8 cellular contexts compared by ENCODE assay signal in the genomic region with DNA sequence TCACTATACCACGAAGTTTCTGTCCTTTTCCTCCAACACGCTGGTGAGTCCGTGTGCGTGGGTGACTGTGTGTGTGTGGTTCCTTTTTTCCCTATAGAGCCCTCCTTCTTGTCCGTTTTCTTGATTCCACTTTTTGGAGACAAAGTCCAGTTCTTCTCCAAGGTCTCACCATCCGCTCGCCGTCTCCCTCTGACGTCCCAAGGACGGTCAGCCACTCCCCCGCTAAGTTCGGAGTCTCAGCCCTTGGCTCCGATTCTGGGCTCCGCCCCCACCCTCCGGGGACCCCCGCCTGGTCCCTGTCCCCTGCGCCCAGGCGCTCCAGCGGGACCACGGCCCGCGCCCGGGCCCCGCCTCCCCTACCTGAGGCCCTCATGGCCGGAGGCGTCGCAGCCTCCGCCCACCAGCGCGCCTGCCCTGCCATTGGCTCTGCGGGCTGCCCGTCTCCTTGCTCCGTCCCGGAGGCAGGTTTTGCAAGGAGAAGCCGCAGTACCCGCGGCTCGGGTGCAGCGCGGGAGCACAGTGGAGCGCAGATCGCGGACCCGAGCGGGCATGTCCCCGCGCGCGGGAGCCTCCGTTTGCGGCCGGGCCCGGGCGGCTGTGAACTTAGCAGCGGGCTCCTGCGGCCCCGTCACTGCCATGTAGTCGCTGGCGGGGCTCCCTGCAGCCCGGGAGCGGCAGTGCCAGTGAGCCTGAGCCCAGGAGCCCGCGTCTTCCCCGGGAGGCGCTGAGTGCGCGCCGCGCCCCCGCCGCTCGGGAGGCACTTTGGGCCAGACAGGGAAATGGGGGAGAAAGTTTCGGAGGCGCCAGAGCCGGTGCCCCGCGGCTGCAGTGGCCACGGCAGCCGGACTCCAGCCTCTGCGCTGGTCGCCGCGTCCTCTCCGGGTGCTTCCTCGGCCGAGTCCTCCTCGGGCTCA. TPM values are rescaled to one million over a fixed set of nuclear protein-coding genes. Genes with fewer than 3 reads are reported as not detected.
DNase-seq lines count a peak whose midpoint lies in the region; ATAC-seq and TF ChIP-seq lines count a peak whose summit lies in the region.

A gene (plus strand): TSS at position 517 of the 914 bp plus-strand sequence. CDS start 263 bp downstream, at position 780.

- intact Hi-C loops in PC-9 (cut with micrococcal nuclease; ENCODE audit: unreplicated experiment): no loop called here

- peak; percentile 98 for ATAC-seq in GM21723 (IDR thresholded peaks at IDR 0.05; ENCODE audit: unreplicated experiment)

- no peaks in the 10 kb centered on the region for H3K9me2 ChIP-seq in PC-9 (ENCODE audit: insufficient read depth)

- peak within 1 kb of the TSS; percentile 44 for H3K4me3 ChIP-seq in Jurkat, Clone E6-1 (ENCODE audit: low read length)
- peak within 1 kb of the TSS; percentile 57 for H3K4me3 ChIP-seq in PC-9

- H3K27ac Mint-ChIP-seq in nephron progenitor cell: no peak within 1 kb of the TSS

- peaks cover 53% of the 10 kb centered on the region for H3K27me3 ChIP-seq in PC-9 (ENCODE audit: insufficient read depth, low read depth)

- no peaks in the 10 kb centered on the region for H3F3A ChIP-seq in PC-9 (ENCODE audit: insufficient read depth, low read depth)

- no peaks in the 10 kb centered on the region for H3K36me3 ChIP-seq in PC-9 (ENCODE audit: low read depth)

- H3K9me3 Mint-ChIP-seq in nephron progenitor cell: no peaks in the 10 kb centered on the region

- no peaks in the 10 kb centered on the region for H4K20me1 ChIP-seq in PC-9 (ENCODE audit: insufficient read depth)

- CTCF ChIA-PET in PC-9 (lab: Charles Lee): no interaction called here

- H3K9me3 ChIP-seq in PC-9 (ENCODE audit: insufficient read depth, low read depth): no peaks in the 10 kb centered on the region

- DNase-seq in DMS53 treated with DMSO at 0.1 percent for 48 hours (lab: John Stamatoyannopoulos, UW; ENCODE audit: unreplicated experiment) (peak; percentile 88), PC-9 (peak; percentile 60 to 78), activated gamma-delta T cell treated with Interleukin-2 at 50 U/mL for 16 hours (peak; percentile 8), foreskin melanocyte (peak; percentile 29), nephron progenitor cell (peak; percentile 96), superior temporal gyrus (ENCODE audit: extremely low spot score) (peak; percentile 72)
- peak; percentile 61 for DNase-seq in Jurkat, Clone E6-1 (ENCODE audit: low read depth, low spot score)

- no peaks in the 10 kb centered on the region for H3K79me2 ChIP-seq in PC-9 (ENCODE audit: low read depth)

- H3K4me1 ChIP-seq in PC-9 (replicated peaks; ENCODE audit: insufficient read depth): no peaks in the 10 kb centered on the region

- H3K4me2 ChIP-seq in PC-9: peak within 1 kb of the TSS; percentile 77

- no peak for TF ChIP-seq CTCF in PC-9 (conservative IDR thresholded peaks at IDR 0.05)
- TF ChIP-seq CTCF in nephron progenitor cell (IDR thresholded peaks at IDR 0.05): no peak

- H2AFZ ChIP-seq in PC-9: peak within 1 kb of the TSS; percentile 62; the same call in 1 of the 2 replicates

- peaks cover 25% of the 10 kb centered on the region for H3K4me1 Mint-ChIP-seq in nephron progenitor cell

- peaks cover 62% of the 10 kb centered on the region for H3K27me3 Mint-ChIP-seq in nephron progenitor cell (ENCODE audit: low read depth, poor library complexity)

- BruUV-seq in PC-9 (replicated peaks; lab: Mats Ljungman, UMichigan): no TSS peak

- no peaks in the 10 kb centered on the region for H3K36me3 Mint-ChIP-seq in nephron progenitor cell (ENCODE audit: low read depth)

- POLR2A ChIA-PET in PC-9 (lab: Charles Lee; ENCODE audit: unreplicated experiment): no interaction called here

- H3K27ac ChIP-seq in PC-9: no peak within 1 kb of the TSS

- peak within 1 kb of the TSS; percentile 95 for H3K4me3 Mint-ChIP-seq in nephron progenitor cell

RNA-seq across cellular contexts. Expression of the gene that starts here (rescaled TPM):
- polyA plus RNA-seq in Jurkat, Clone E6-1 (2012; ENCODE audit: insufficient read depth, insufficient read length): 2.2 TPM
- 13.3 and 19.3 TPM in 2 replicates for total RNA-seq in PC-9 (2021)

Comparison
In these comparisons a context has a peak if more than half of its experiments do, and no peak if none do; other contexts are left out.
1. DNase-seq: peak in every context shown above with its lines; median percentile 96 in nephron progenitor cell; 88 in DMS53 treated with DMSO at 0.1 percent for 48 hours; 72 in superior temporal gyrus; 69 in PC-9; 61 in Jurkat, Clone E6-1; 29 in foreskin melanocyte; 8 in activated gamma-delta T cell treated with Interleukin-2 at 50 U/mL for 16 hours.